ENCODE assay signal across 42 cellular contexts in the genomic region with DNA sequence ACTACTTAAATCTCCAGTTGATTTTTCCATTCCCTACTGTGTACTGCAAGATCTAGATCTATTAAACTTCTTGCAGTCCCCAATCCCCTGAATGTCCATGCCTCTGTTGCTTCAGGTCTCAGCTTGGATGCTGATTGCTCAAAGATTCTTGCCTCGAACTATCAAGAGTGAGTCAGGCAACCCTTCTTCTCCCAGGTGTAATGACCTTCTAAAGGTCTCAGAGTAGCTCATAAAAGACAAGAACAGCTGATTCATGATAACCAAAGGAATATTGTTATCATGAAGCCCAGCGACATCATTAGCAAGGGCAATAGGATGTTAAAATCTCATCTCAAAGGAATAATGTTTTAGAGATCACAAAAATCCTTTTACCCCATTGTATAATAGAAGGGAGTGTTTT. TPM values are rescaled to one million over a fixed set of nuclear protein-coding genes. Genes with fewer than 3 reads are reported as not detected.
"Had no signal": no experiment of that assay in that cellular context is flagged by ENCODE, and none has a peak within 500 bp of the region (broad histone marks: within the 10 kb centered on the region; RNA-seq: fewer than 3 reads in every experiment).

No MANE protein-coding gene starts in this region.

- H3K27me3 Mint-ChIP-seq: activated naive CD8-positive, alpha-beta T cell; activated naive CD8-positive, alpha-beta T cell treated with anti-CD3 and anti-CD28 coated beads for 36 hours; activated naive CD8-positive, alpha-beta T cell treated with anti-CD3 and anti-CD28 coated beads, Interleukin-2, amount 10 ng/mL, durations not matched to agents 7 days and 5 days; activated naive CD8-positive, alpha-beta T cell treated with anti-CD3 and anti-CD28 coated beads, Interleukin-2, amount 50 U/mL, for 24 hours; brain had no signal

- H3K4me3 Mint-ChIP-seq: activated naive CD4-positive, alpha-beta T cell treated with anti-CD3 and anti-CD28 coated beads for 36 hours; activated naive CD4-positive, alpha-beta T cell treated with anti-CD3 and anti-CD28 coated beads, Interleukin-2, amount 10 ng/mL, durations not matched to agents 7 days and 5 days; activated naive CD4-positive, alpha-beta T cell treated with anti-CD3 and anti-CD28 coated beads, Interleukin-2, amount 50 U/mL, for 24 hours; activated naive CD8-positive, alpha-beta T cell; activated naive CD8-positive, alpha-beta T cell treated with anti-CD3 and anti-CD28 coated beads for 36 hours; activated naive CD8-positive, alpha-beta T cell treated with anti-CD3 and anti-CD28 coated beads, Interleukin-2, amount 10 ng/mL, durations not matched to agents 7 days and 5 days; activated naive CD8-positive, alpha-beta T cell treated with anti-CD3 and anti-CD28 coated beads, Interleukin-2, amount 50 U/mL, for 24 hours; activated T-cell treated with anti-CD3 and anti-CD28 coated beads, Interleukin-2, amount 50 U/mL, for 24 hours; activated T-cell treated with anti-CD3 and anti-CD28 coated beads, Interleukin-2, amount 50 U/mL, for 4 hours; activated T-cell treated with anti-CD3 and anti-CD28 coated beads, Interleukin-2, amount 50 U/mL, for 72 hours; activated T-helper 1 cell treated with anti-CD3 and anti-CD28 coated beads, Interleukin-12 subunit alpha, Interleukin-12 subunit beta, Interleukin-2, Interleukin-4 antibody, amounts not matched to agents 30 ng/mL and 10 ng/mL and 1 ng/mL, durations not matched to agents 14 hours and 24 hours and 36 hours; activated T-helper 17 cell treated with anti-CD3 and anti-CD28 coated beads, Interleukin-2, amount 50 U/mL, for 72 hours; brain; central memory CD8-positive, alpha-beta T cell had no signal

- ATAC-seq: activated naive CD4-positive, alpha-beta T cell treated with anti-CD3 and anti-CD28 coated beads, Interleukin-2, amount 50 U/mL, for 72 hours; activated naive CD8-positive, alpha-beta T cell treated with anti-CD3 and anti-CD28 coated beads, Interleukin-2, amount 50 U/mL, for 24 hours; activated T-cell treated with anti-CD3 and anti-CD28 coated beads, Interleukin-2, amount 50 U/mL, for 4 hours; activated T-cell treated with anti-CD3 and anti-CD28 coated beads, Interleukin-2, amount 50 U/mL, for 72 hours; activated T-helper 17 cell treated with anti-CD3 and anti-CD28 coated beads, Interleukin-2, amount 50 U/mL, for 72 hours; body of pancreas had no signal

- H3K4me3 ChIP-seq: adrenal gland, ascending aorta, body of pancreas, breast epithelium, cardiac muscle cell had no signal

- H3K4me1 Mint-ChIP-seq: activated naive CD4-positive, alpha-beta T cell treated with anti-CD3 and anti-CD28 coated beads, Interleukin-2, amount 10 ng/mL, durations not matched to agents 7 days and 5 days; activated naive CD4-positive, alpha-beta T cell treated with anti-CD3 and anti-CD28 coated beads, Interleukin-2, amount 50 U/mL, for 24 hours; activated naive CD8-positive, alpha-beta T cell treated with anti-CD3 and anti-CD28 coated beads for 36 hours; activated naive CD8-positive, alpha-beta T cell treated with anti-CD3 and anti-CD28 coated beads, Interleukin-2, amount 10 ng/mL, durations not matched to agents 7 days and 5 days; activated naive CD8-positive, alpha-beta T cell treated with anti-CD3 and anti-CD28 coated beads, Interleukin-2, amount 50 U/mL, for 24 hours; activated T-helper 17 cell treated with anti-CD3 and anti-CD28 coated beads, Interleukin-2, amount 50 U/mL, for 72 hours; brain; central memory CD8-positive, alpha-beta T cell had no signal

- H3K36me3 ChIP-seq: adrenal gland, ascending aorta, brain microvascular endothelial cell, breast epithelium, cardiac muscle cell had no signal

- H3K36me3 Mint-ChIP-seq: activated naive CD4-positive, alpha-beta T cell treated with anti-CD3 and anti-CD28 coated beads, Interleukin-2, amount 10 ng/mL, durations not matched to agents 7 days and 5 days; activated naive CD4-positive, alpha-beta T cell treated with anti-CD3 and anti-CD28 coated beads, Interleukin-2, amount 50 U/mL, for 24 hours; activated naive CD8-positive, alpha-beta T cell; activated naive CD8-positive, alpha-beta T cell treated with anti-CD3 and anti-CD28 coated beads for 36 hours; brain had no signal

- H3K9me3 ChIP-seq: adrenal gland, ascending aorta, body of pancreas, breast epithelium had no signal

- DNase-seq: activated effector memory CD4-positive, alpha-beta T cell treated with anti-CD3 and anti-CD28 coated beads, Interleukin-2, amount 50 U/mL, for 16 hours; activated effector memory CD4-positive, alpha-beta T cell treated with Interleukin-2 at 50 U/mL for 16 hours; activated gamma-delta T cell; activated gamma-delta T cell treated with Interleukin-2 at 50 U/mL for 16 hours; activated naive CD4-positive, alpha-beta T cell; activated naive CD4-positive, alpha-beta T cell treated with anti-CD3 and anti-CD28 coated beads for 36 hours; activated naive CD4-positive, alpha-beta T cell treated with anti-CD3 and anti-CD28 coated beads, Interleukin-2, amount 10 ng/mL, durations not matched to agents 7 days and 5 days; activated naive CD4-positive, alpha-beta T cell treated with anti-CD3 and anti-CD28 coated beads, Interleukin-2, amount 50 U/mL, for 16 hours; activated naive CD4-positive, alpha-beta T cell treated with Interleukin-2 at 50 U/mL for 16 hours; activated naive CD8-positive, alpha-beta T cell treated with anti-CD3 and anti-CD28 coated beads for 36 hours; activated naive CD8-positive, alpha-beta T cell treated with anti-CD3 and anti-CD28 coated beads, Interleukin-2, amount 10 ng/mL, durations not matched to agents 7 days and 5 days; activated naive CD8-positive, alpha-beta T cell treated with anti-CD3 and anti-CD28 coated beads, Interleukin-2, amount 50 U/mL, for 24 hours; activated T-cell treated with anti-CD3 and anti-CD28 coated beads for 4 hours; activated T-cell treated with anti-CD3 and anti-CD28 coated beads, Interleukin-2, amount 50 U/mL, for 1 hour; activated T-cell treated with anti-CD3 and anti-CD28 coated beads, Interleukin-2, amount 50 U/mL, for 24 hours; activated T-cell treated with anti-CD3 and anti-CD28 coated beads, Interleukin-2, amount 50 U/mL, for 4 hours; activated T-cell treated with anti-CD3 and anti-CD28 coated beads, Interleukin-2, amount 50 U/mL, for 48 hours; activated T-cell treated with anti-CD3 and anti-CD28 coated beads, Interleukin-2, amount 50 U/mL, for 72 hours; adrenal gland; amniotic stem cell; amygdala; anterior cingulate cortex; aorta; body of pancreas; brain microvascular endothelial cell; caudate nucleus; central memory CD4-positive, alpha-beta T cell; cerebellar nuclear complex had no signal

- H3K4me1 ChIP-seq: adrenal gland, ascending aorta, body of pancreas, breast epithelium had no signal

- H3K27ac ChIP-seq: adrenal gland, ascending aorta, body of pancreas, brain microvascular endothelial cell, breast epithelium had no signal

- FAIRE-seq: astrocyte, bronchial epithelial cell had no signal

- H3K27ac Mint-ChIP-seq: activated naive CD4-positive, alpha-beta T cell treated with anti-CD3 and anti-CD28 coated beads for 36 hours; activated naive CD4-positive, alpha-beta T cell treated with anti-CD3 and anti-CD28 coated beads, Interleukin-2, amount 10 ng/mL, durations not matched to agents 7 days and 5 days; activated naive CD4-positive, alpha-beta T cell treated with anti-CD3 and anti-CD28 coated beads, Interleukin-2, amount 50 U/mL, for 24 hours; activated naive CD4-positive, alpha-beta T cell treated with anti-CD3 and anti-CD28 coated beads, Interleukin-2, amount 50 U/mL, for 72 hours; activated naive CD8-positive, alpha-beta T cell; activated naive CD8-positive, alpha-beta T cell treated with anti-CD3 and anti-CD28 coated beads for 36 hours; activated naive CD8-positive, alpha-beta T cell treated with anti-CD3 and anti-CD28 coated beads, Interleukin-2, amount 10 ng/mL, durations not matched to agents 7 days and 5 days; activated naive CD8-positive, alpha-beta T cell treated with anti-CD3 and anti-CD28 coated beads, Interleukin-2, amount 50 U/mL, for 24 hours; activated T-cell treated with anti-CD3 and anti-CD28 coated beads, Interleukin-2, amount 50 U/mL, for 24 hours; activated T-cell treated with anti-CD3 and anti-CD28 coated beads, Interleukin-2, amount 50 U/mL, for 72 hours; activated T-helper 1 cell treated with anti-CD3 and anti-CD28 coated beads, Interleukin-12 subunit alpha, Interleukin-12 subunit beta, Interleukin-2, Interleukin-4 antibody, amounts not matched to agents 30 ng/mL and 10 ng/mL and 1 ng/mL, durations not matched to agents 14 hours and 24 hours and 36 hours; activated T-helper 17 cell treated with anti-CD3 and anti-CD28 coated beads, Interleukin-2, amount 50 U/mL, for 72 hours; activated T-helper 2 cell treated with anti-CD3 and anti-CD28 coated beads, Interferon-gamma antibody, Interleukin-2, Interleukin-4, amounts not matched to agents 10 μg/mL and 5 μg/mL and 100 μg/mL, durations not matched to agents 14 hours and 24 hours and 36 hours; brain had no signal

- H3K9me3 Mint-ChIP-seq: activated naive CD4-positive, alpha-beta T cell treated with anti-CD3 and anti-CD28 coated beads for 36 hours; activated naive CD4-positive, alpha-beta T cell treated with anti-CD3 and anti-CD28 coated beads, Interleukin-2, amount 10 ng/mL, durations not matched to agents 7 days and 5 days; activated naive CD4-positive, alpha-beta T cell treated with anti-CD3 and anti-CD28 coated beads, Interleukin-2, amount 50 U/mL, for 24 hours; activated naive CD8-positive, alpha-beta T cell treated with anti-CD3 and anti-CD28 coated beads, Interleukin-2, amount 10 ng/mL, durations not matched to agents 7 days and 5 days; activated naive CD8-positive, alpha-beta T cell treated with anti-CD3 and anti-CD28 coated beads, Interleukin-2, amount 50 U/mL, for 24 hours; activated T-cell treated with anti-CD3 and anti-CD28 coated beads, Interleukin-2, amount 50 U/mL, for 24 hours; activated T-cell treated with anti-CD3 and anti-CD28 coated beads, Interleukin-2, amount 50 U/mL, for 4 hours; activated T-cell treated with anti-CD3 and anti-CD28 coated beads, Interleukin-2, amount 50 U/mL, for 72 hours; activated T-helper 1 cell treated with anti-CD3 and anti-CD28 coated beads, Interleukin-12 subunit alpha, Interleukin-12 subunit beta, Interleukin-2, Interleukin-4 antibody, amounts not matched to agents 30 ng/mL and 10 ng/mL and 1 ng/mL, durations not matched to agents 14 hours and 24 hours and 36 hours; activated T-helper 17 cell treated with anti-CD3 and anti-CD28 coated beads, Interleukin-2, amount 50 U/mL, for 72 hours; activated T-helper 2 cell treated with anti-CD3 and anti-CD28 coated beads, Interferon-gamma antibody, Interleukin-2, Interleukin-4, amounts not matched to agents 10 μg/mL and 5 μg/mL and 100 μg/mL, durations not matched to agents 14 hours and 24 hours and 36 hours; brain; central memory CD8-positive, alpha-beta T cell had no signal

- H3K27me3 ChIP-seq: adrenal gland, ascending aorta, body of pancreas, brain microvascular endothelial cell, breast epithelium, cardiac muscle cell had no signal

RNA-seq across cellular contexts. Expression of a gene that starts 6.8 kb away (rescaled TPM):
- total RNA-seq: activated naive CD4-positive, alpha-beta T cell treated with anti-CD3 and anti-CD28 coated beads for 36 hours; activated naive CD4-positive, alpha-beta T cell treated with anti-CD3 and anti-CD28 coated beads, Interleukin-2, amount 50 U/mL, for 72 hours; activated naive CD8-positive, alpha-beta T cell treated with anti-CD3 and anti-CD28 coated beads for 36 hours; activated T-cell treated with anti-CD3 and anti-CD28 coated beads, Interleukin-2, amount 50 U/mL, for 4 hours; activated T-cell treated with anti-CD3 and anti-CD28 coated beads, Interleukin-2, amount 50 U/mL, for 72 hours; activated T-helper 1 cell treated with anti-CD3 and anti-CD28 coated beads, Interleukin-12 subunit alpha, Interleukin-12 subunit beta, Interleukin-2, Interleukin-4 antibody, amounts not matched to agents 30 ng/mL and 10 ng/mL and 1 ng/mL, durations not matched to agents 14 hours and 24 hours and 36 hours; activated T-helper 17 cell treated with anti-CD3 and anti-CD28 coated beads, Interleukin-2, amount 50 U/mL, for 72 hours; activated T-helper 2 cell treated with anti-CD3 and anti-CD28 coated beads, Interferon-gamma antibody, Interleukin-2, Interleukin-4, amounts not matched to agents 10 μg/mL and 5 μg/mL and 100 μg/mL, durations not matched to agents 14 hours and 24 hours and 36 hours; aorta; ascending aorta; astrocyte; body of pancreas; breast epithelium; bronchial epithelial cell; cerebellum had no signal
